14 cellular contexts compared by ENCODE assay signal in genomic region chr14:61406670-61407069, GRCh38.
A peak's percentile ranks its signal among the peaks of the same experiment; 100 is the strongest.
DNase-seq lines count a peak whose midpoint lies in the region; ATAC-seq, FAIRE-seq and TF ChIP-seq lines count a peak whose summit lies in the region.
"Had no signal": no experiment of that assay in that cellular context is flagged by ENCODE, and none has a peak within 500 bp of the region (broad histone marks: within the 10 kb centered on the region; RNA-seq: fewer than 3 reads in every experiment).

No MANE protein-coding gene starts in this region.

- H3K79me2 ChIP-seq in Loucy (ENCODE audit: insufficient read depth, low read length) (peaks cover 84% of the 10 kb centered on the region), GM12878 (ENCODE audit: control insufficient read depth, insufficient read depth, low read length) (peaks cover 45% of the 10 kb centered on the region)

- no peaks in the 10 kb centered on the region for H3K9me2 ChIP-seq in Loucy (replicated peaks; ENCODE audit: low read depth, low read length)

- TF ChIP-seq CTCF in Loucy (conservative IDR thresholded peaks at IDR 0.05; ENCODE audit: low read length) = no peak
- no peak for TF ChIP-seq CTCF in GM12878 (IDR thresholded peaks at IDR 0.05 in 2 of 3, conservative IDR thresholded peaks at IDR 0.05 in 1 of 3; ENCODE audit: control insufficient read depth in 2 of 3, extremely low read depth in 1 of 3, insufficient read depth in 1 of 3, low read depth in 3 of 3, low read length in 3 of 3)
- no peak for TF ChIP-seq CTCF in progenitor cell of endocrine pancreas (IDR thresholded peaks at IDR 0.05; ENCODE audit: unreplicated experiment)

- no peaks in the 10 kb centered on the region for H3K27me3 Mint-ChIP-seq in activated CD4-positive, alpha-beta T cell treated with anti-CD3 and anti-CD28 coated beads, Interleukin-2, amount 10 ng/mL, durations not matched to agents 7 days and 5 days
- no peaks in the 10 kb centered on the region for H3K27me3 Mint-ChIP-seq in progenitor cell of endocrine pancreas

- CTCF ChIA-PET in activated CD4-positive, alpha-beta T cell treated with anti-CD3 and anti-CD28 coated beads, Interleukin-2, amount 10 ng/mL, durations not matched to agents 7 days and 5 days (lab: Charles Lee) = no interaction called here
- CTCF ChIA-PET in GM12878 (lab: Yijun Ruan, JAX) = interaction anchor here (0.6 to 0.9 kb wide), 2 partner anchors 10 to 67 kb away, joined by 3 read pairs; no protein-coding TSS in a partner anchor

- H3K4me1 ChIP-seq in Loucy (ENCODE audit: insufficient read depth, low read length, poor library complexity, severe bottlenecking) (peaks cover 53% of the 10 kb centered on the region), GM12878 (ENCODE audit: control insufficient read depth, insufficient read depth, low read length) (peaks cover 14% of the 10 kb centered on the region)

- ATAC-seq in GM12878 (no peak), HG02763 (IDR thresholded peaks at IDR 0.05; ENCODE audit: unreplicated experiment) (no peak)

- peak overlapping the region; percentile 72 for H3K27ac Mint-ChIP-seq in activated CD4-positive, alpha-beta T cell treated with anti-CD3 and anti-CD28 coated beads, Interleukin-2, amount 10 ng/mL, durations not matched to agents 7 days and 5 days
- H3K27ac Mint-ChIP-seq in progenitor cell of endocrine pancreas = peak overlapping the region; percentile 22
- H3K27ac Mint-ChIP-seq: CD14-positive monocyte had no signal

- H2AFZ ChIP-seq in Loucy (ENCODE audit: low read length) = no peak overlapping the region
- no peak overlapping the region for H2AFZ ChIP-seq in GM12878 (ENCODE audit: control insufficient read depth, low read depth, low read length)

- intact Hi-C loops in GM12878 (cut with micrococcal nuclease; ENCODE audit: unreplicated experiment) = no loop called here

- RAD21 ChIA-PET in GM12878 (lab: Charles Lee; ENCODE audit: unreplicated experiment) = no interaction called here

- H3K27ac ChIP-seq in GM12878 (ENCODE audit: control insufficient read depth, insufficient read depth) = no peak overlapping the region
- H3K27ac ChIP-seq: epithelial cell of prostate had no signal

- no peaks in the 10 kb centered on the region for H4K20me1 ChIP-seq in Loucy (ENCODE audit: insufficient read depth, low read length, poor library complexity, severe bottlenecking)
- no peaks in the 10 kb centered on the region for H4K20me1 ChIP-seq in GM12878 (ENCODE audit: control insufficient read depth, insufficient read depth)

- H3K36me3 ChIP-seq in Loucy (ENCODE audit: insufficient read depth, low read length) (peaks cover 11% of the 10 kb centered on the region; the same call in 1 of the 2 replicates), GM12878 (ENCODE audit: control insufficient read depth in 2 of 2, insufficient read depth in 2 of 2, low read length in 1 of 2) (peaks cover 0 to 4% of the 10 kb centered on the region in 2 experiments; a peak in 2 of 4 replicates)

- FAIRE-seq in GM12878 (lab: Jason Lieb, UNC) = no peak

- H3K36me3 Mint-ChIP-seq in activated CD4-positive, alpha-beta T cell treated with anti-CD3 and anti-CD28 coated beads, Interleukin-2, amount 10 ng/mL, durations not matched to agents 7 days and 5 days (ENCODE audit: low read depth) = peaks cover 53% of the 10 kb centered on the region
- H3K36me3 Mint-ChIP-seq in progenitor cell of endocrine pancreas (ENCODE audit: insufficient read depth) = no peaks in the 10 kb centered on the region

- H3K9ac ChIP-seq in Loucy (ENCODE audit: low read depth, low read length, poor library complexity, severe bottlenecking) (no peak overlapping the region), GM12878 (ENCODE audit: control insufficient read depth, insufficient read depth, low read length) (no peak overlapping the region)

- H3K4me1 Mint-ChIP-seq in activated CD4-positive, alpha-beta T cell treated with anti-CD3 and anti-CD28 coated beads, Interleukin-2, amount 10 ng/mL, durations not matched to agents 7 days and 5 days = peaks cover 67% of the 10 kb centered on the region
- H3K4me1 Mint-ChIP-seq in progenitor cell of endocrine pancreas (ENCODE audit: low read depth) = peaks cover 13% of the 10 kb centered on the region

- 97% methylated on average over 6 of the region's 6 CpGs for WGBS in GM12878 (ENCODE audit: insufficient coverage, insufficient replicate concordance, low lambda C conversion rate, missing lambda C conversion rate)

- TSS peak; percentile 27 for BruUV-seq in GM12878 (replicated peaks; lab: Mats Ljungman, UMichigan)

- no peak for TF ChIP-seq POLR2A in GM12878 (IDR thresholded peaks at IDR 0.05; ENCODE audit: low read depth, low read length)

- H3K4me2 ChIP-seq in Loucy (ENCODE audit: low read depth, low read length, poor library complexity, severe bottlenecking) (peak overlapping the region; percentile 4), GM12878 (ENCODE audit: control insufficient read depth, insufficient read depth) (no peak overlapping the region)

- POLR2A ChIA-PET in activated CD4-positive, alpha-beta T cell treated with anti-CD3 and anti-CD28 coated beads, Interleukin-2, amount 10 ng/mL, durations not matched to agents 7 days and 5 days (lab: Charles Lee) = no interaction called here
- POLR2A ChIA-PET in GM12878 (lab: Charles Lee) = interaction anchor here (1.4 kb wide), 1 partner anchor 35 kb away, joined by 5 read pairs; no protein-coding TSS in a partner anchor

- peak overlapping the region; percentile 10 for H3K4me3 Mint-ChIP-seq in activated CD4-positive, alpha-beta T cell treated with anti-CD3 and anti-CD28 coated beads, Interleukin-2, amount 10 ng/mL, durations not matched to agents 7 days and 5 days
- no peak overlapping the region for H3K4me3 Mint-ChIP-seq in progenitor cell of endocrine pancreas (ENCODE audit: low read depth)
- H3K4me3 Mint-ChIP-seq: CD14-positive monocyte had no signal

- peaks cover 5% of the 10 kb centered on the region for H3K9me3 Mint-ChIP-seq in activated CD4-positive, alpha-beta T cell treated with anti-CD3 and anti-CD28 coated beads, Interleukin-2, amount 10 ng/mL, durations not matched to agents 7 days and 5 days
- no peaks in the 10 kb centered on the region for H3K9me3 Mint-ChIP-seq in progenitor cell of endocrine pancreas (ENCODE audit: low read depth)
- H3K9me3 Mint-ChIP-seq: CD14-positive monocyte had no signal

- peaks cover 13% of the 10 kb centered on the region for H3F3A ChIP-seq in Loucy (ENCODE audit: low read depth)

- no peaks in the 10 kb centered on the region for H3K27me3 ChIP-seq in Loucy (ENCODE audit: insufficient read depth, low read length, poor library complexity, severe bottlenecking)
- H3K27me3 ChIP-seq in GM12878 (replicated peaks in 1 of 2; ENCODE audit: control insufficient read depth in 2 of 2, insufficient read depth in 2 of 2, low read length in 1 of 2) = no peaks in the 10 kb centered on the region

- no peak for TF ChIP-seq EP300 in GM12878 (IDR thresholded peaks at IDR 0.05; ENCODE audit: borderline replicate concordance in 1 of 2, control insufficient read depth in 1 of 2, low read depth in 2 of 2, low read length in 2 of 2)

- H3K4me3 ChIP-seq in Loucy (ENCODE audit: low read length, poor library complexity, severe bottlenecking) (no peak overlapping the region), GM12878 (no peak overlapping the region)

- SMC1A ChIA-PET in GM12878 (lab: Charles Lee; ENCODE audit: uncharacterized antibody, unreplicated experiment) = no interaction called here

- in situ Hi-C loops in GM12878 (cut with MboI) = no loop called here

- H3K9me3 ChIP-seq in Loucy (ENCODE audit: insufficient read depth, low read depth, low read length) (no peaks in the 10 kb centered on the region), GM12878 (replicated peaks; ENCODE audit: control insufficient read depth, insufficient read depth, low read length) (no peaks in the 10 kb centered on the region)

- no peak for TF ChIP-seq RAD21 in GM12878 (IDR thresholded peaks at IDR 0.05; ENCODE audit: insufficient read depth, low read depth, low read length)

- DNase-seq in activated CD4-positive, alpha-beta T cell treated with anti-CD3 and anti-CD28 coated beads, Interleukin-2, amount 10 ng/mL, durations not matched to agents 7 days and 5 days = no peak
- DNase-seq in GM12878 (ENCODE audit: low read depth, low spot score) (no peak), progenitor cell of endocrine pancreas (ENCODE audit: low spot score, unreplicated experiment) (no peak), NCI-H2227 (lab: John Stamatoyannopoulos, UW; ENCODE audit: unreplicated experiment) (no peak), cerebellar nuclear complex (lab: John Stamatoyannopoulos, UW) (no peak)
- DNase-seq: glutamatergic neuron, GOT3, kidney glomerular epithelial cell, NCI-H1694, NCI-H82 had no signal

TF ChIP-seq in GM12878, 131 proteins besides CTCF, POLR2A, EP300 and RAD21:
- TF ChIP-seq HCFC1 (IDR thresholded peaks at IDR 0.05; ENCODE audit: low read length) (no peak), SMARCA5 (IDR thresholded peaks at IDR 0.05) (no peak)
TF ChIP-seq in GM12878: peak in this region for 0.
